Comparison of ENCODE assay signal across 1 cellular context in the genomic region with DNA sequence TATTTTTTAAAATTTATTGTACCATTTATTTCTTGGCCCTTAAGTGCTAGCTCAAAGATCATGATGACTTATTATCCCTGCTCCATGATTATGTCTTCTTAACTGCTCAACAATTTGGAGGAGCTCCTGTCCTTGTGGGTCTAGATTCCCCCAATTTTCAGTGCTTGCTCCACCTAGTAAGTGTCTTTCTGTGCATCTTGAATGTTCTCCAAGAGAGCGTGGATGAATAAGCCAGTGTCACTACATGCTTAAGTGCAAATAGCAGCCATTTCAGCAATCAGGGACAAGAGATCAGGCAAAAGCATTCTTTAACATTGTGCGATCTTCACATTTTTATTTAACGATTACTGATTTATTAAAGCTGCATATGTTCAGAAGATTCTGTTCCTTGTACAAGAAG.
TF ChIP-seq lines count a peak whose summit lies in the region.

No MANE protein-coding gene starts in this region.

TF ChIP-seq in SK-N-SH treated with all-trans-retinoic acid at 6 μM for 48 hours, 23 proteins besides CTCF, POLR2A, EP300 and RAD21 (continued from another document):
- TF ChIP-seq TOX (CRISPR knock-in tag; IDR thresholded peaks at IDR 0.05; ENCODE audit: borderline replicate concordance), result no peak
- TF ChIP-seq, protein P1, sequence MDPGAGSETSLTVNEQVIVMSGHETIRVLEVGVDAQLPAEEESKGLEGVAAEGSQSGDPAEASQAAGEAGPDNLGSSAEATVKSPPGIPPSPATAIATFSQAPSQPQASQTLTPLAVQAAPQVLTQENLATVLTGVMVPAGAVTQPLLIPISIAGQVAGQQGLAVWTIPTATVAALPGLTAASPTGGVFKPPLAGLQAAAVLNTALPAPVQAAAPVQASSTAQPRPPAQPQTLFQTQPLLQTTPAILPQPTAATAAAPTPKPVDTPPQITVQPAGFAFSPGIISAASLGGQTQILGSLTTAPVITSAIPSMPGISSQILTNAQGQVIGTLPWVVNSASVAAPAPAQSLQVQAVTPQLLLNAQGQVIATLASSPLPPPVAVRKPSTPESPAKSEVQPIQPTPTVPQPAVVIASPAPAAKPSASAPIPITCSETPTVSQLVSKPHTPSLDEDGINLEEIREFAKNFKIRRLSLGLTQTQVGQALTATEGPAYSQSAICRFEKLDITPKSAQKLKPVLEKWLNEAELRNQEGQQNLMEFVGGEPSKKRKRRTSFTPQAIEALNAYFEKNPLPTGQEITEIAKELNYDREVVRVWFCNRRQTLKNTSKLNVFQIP (CRISPR knock-in tag; IDR thresholded peaks at IDR 0.05; ENCODE audit: borderline replicate concordance, low read depth), result no peak
- TF ChIP-seq OSR1 (CRISPR knock-in tag; IDR thresholded peaks at IDR 0.05), result no peak
- TF ChIP-seq CSDC2 (CRISPR knock-in tag; IDR thresholded peaks at IDR 0.05), result no peak
- TF ChIP-seq ZNF8 (CRISPR knock-in tag; IDR thresholded peaks at IDR 0.05), result no peak
